ENCODE assay signal across 16 cellular contexts in genomic region chr1:94298861-94299260, GRCh38.
DNase-seq lines count a peak whose midpoint lies in the region; ATAC-seq and TF ChIP-seq lines count a peak whose summit lies in the region.
"Had no signal": no experiment of that assay in that cellular context is flagged by ENCODE, and none has a peak within 500 bp of the region (broad histone marks: within the 10 kb centered on the region; RNA-seq: fewer than 3 reads in every experiment).

No MANE protein-coding gene starts in this region.

- in situ Hi-C loops in brain microvascular endothelial cell (cut with HindIII; ENCODE audit: low pct_ligation_motif_present, low sequenced_read_pairs) = no loop called here

- H2AFZ ChIP-seq in mesenchymal stem cell (ENCODE audit: low read depth, low read length) = no peak overlapping the region

- H2BK5ac ChIP-seq in mesenchymal stem cell (ENCODE audit: low read depth, low read length, poor library complexity, severe bottlenecking) = no peak overlapping the region

- H3K23ac ChIP-seq in mesenchymal stem cell (ENCODE audit: low read length in 2 of 2) = no peak overlapping the region

- no peaks in the 10 kb centered on the region for H3K36me3 Mint-ChIP-seq in Caco-2 (ENCODE audit: insufficient read depth, unreplicated experiment)

- H3K36me3 ChIP-seq in mesenchymal stem cell (ENCODE audit: control insufficient read depth in 1 of 2, insufficient read depth in 2 of 2, low read depth in 1 of 2, low read length in 2 of 2) = no peaks in the 10 kb centered on the region
- H3K36me3 ChIP-seq in Caco-2 (ENCODE audit: control insufficient read depth, insufficient read depth, low read length) = no peaks in the 10 kb centered on the region
- H3K36me3 ChIP-seq in brain microvascular endothelial cell (replicated peaks) = no peaks in the 10 kb centered on the region

- no peak overlapping the region for H2BK15ac ChIP-seq in mesenchymal stem cell (ENCODE audit: low read depth, poor library complexity, severe bottlenecking)

- H3K27me3 ChIP-seq in mesenchymal stem cell (ENCODE audit: control insufficient read depth in 1 of 2, insufficient read depth in 1 of 2, low read length in 2 of 2) = no peaks in the 10 kb centered on the region
- no peaks in the 10 kb centered on the region for H3K27me3 ChIP-seq in Caco-2 (replicated peaks; ENCODE audit: control insufficient read depth, insufficient read depth, low read length)
- H3K27me3 ChIP-seq in brain microvascular endothelial cell (replicated peaks) = no peaks in the 10 kb centered on the region

- no peak for ATAC-seq in GM18520 (IDR thresholded peaks at IDR 0.05; ENCODE audit: unreplicated experiment)
- ATAC-seq: GM12878 had no signal

- peak overlapping the region; percentile 71 for H3K9ac ChIP-seq in mesenchymal stem cell (ENCODE audit: low read length)

- H3K27me3 Mint-ChIP-seq in Caco-2 (ENCODE audit: insufficient read depth, unreplicated experiment) = no peaks in the 10 kb centered on the region
- H3K27me3 Mint-ChIP-seq: activated CD4-positive, alpha-beta T cell treated with anti-CD3 and anti-CD28 coated beads, Interleukin-2, amount 10 ng/mL, durations not matched to agents 7 days and 5 days had no signal

- CTCF ChIA-PET in Caco-2 (lab: Charles Lee) = interaction anchor here (0.7 kb wide), 1 partner anchor 37 kb away, joined by 3 read pairs; no protein-coding TSS in a partner anchor

- H2BK120ac ChIP-seq in mesenchymal stem cell (ENCODE audit: low read depth, low read length) = no peak overlapping the region

- intact Hi-C loops in Caco-2 (cut with micrococcal nuclease; ENCODE audit: unreplicated experiment) = loop anchor here (5.0 kb wide), 1 partner anchor 47 kb away; no protein-coding TSS in a partner anchor

- no peak overlapping the region for H3K4me3 Mint-ChIP-seq in Caco-2 (ENCODE audit: unreplicated experiment)
- H3K4me3 Mint-ChIP-seq: activated CD4-positive, alpha-beta T cell treated with anti-CD3 and anti-CD28 coated beads, Interleukin-2, amount 10 ng/mL, durations not matched to agents 7 days and 5 days had no signal

- H3K4me1 ChIP-seq in mesenchymal stem cell (ENCODE audit: control insufficient read depth, insufficient read depth, low read depth, low read length) (peaks cover 6% of the 10 kb centered on the region), Caco-2 (peaks cover 26% of the 10 kb centered on the region)

- no peak overlapping the region for H3K14ac ChIP-seq in mesenchymal stem cell (ENCODE audit: low read length in 2 of 2)

- no peak overlapping the region for H3K4me2 ChIP-seq in mesenchymal stem cell (ENCODE audit: low read length, poor library complexity, severe bottlenecking)

- POLR2A ChIA-PET in Caco-2 (lab: Charles Lee) = interaction anchor here (0.7 to 2.1 kb wide), 2 partner anchors 17 to 36 kb away, joined by 4 to 7 read pairs; no protein-coding TSS in a partner anchor

- peaks cover 7% of the 10 kb centered on the region for H3K79me1 ChIP-seq in mesenchymal stem cell (replicated peaks; ENCODE audit: low read length, poor library complexity, severe bottlenecking)

- DNase-seq in NOMO-1 treated with DMSO at 0.1 percent for 48 hours (lab: John Stamatoyannopoulos, UW; ENCODE audit: unreplicated experiment) (peak; percentile 47), NOMO-1 treated with dmso at 0.1 percent for 144 hours (lab: John Stamatoyannopoulos, UW; ENCODE audit: unreplicated experiment) (no peak), fibroblast of mammary gland (ENCODE audit: low read depth) (peak; percentile 65), mesenchymal stem cell (peak; percentile 56), Caco-2 (no peak), pons (ENCODE audit: low spot score) (no peak), brain microvascular endothelial cell (no peak)
- DNase-seq: activated CD4-positive, alpha-beta T cell treated with anti-CD3 and anti-CD28 coated beads, Interleukin-2, amount 10 ng/mL, durations not matched to agents 7 days and 5 days; activated effector memory CD4-positive, alpha-beta T cell treated with Interleukin-2 at 50 U/mL for 16 hours; central memory CD4-positive, alpha-beta T cell; DMS 273 treated with DMSO at 0.1 percent for 48 hours; H7; midbrain; NCI-H1417 had no signal

- no peak overlapping the region for H2BK12ac ChIP-seq in mesenchymal stem cell (ENCODE audit: low read length in 2 of 2)

- no peak overlapping the region for H3K18ac ChIP-seq in mesenchymal stem cell (ENCODE audit: low read depth in 1 of 2, low read length in 2 of 2)

- TF ChIP-seq CTCF in fibroblast of mammary gland (conservative IDR thresholded peaks at IDR 0.05; ENCODE audit: control insufficient read depth, insufficient read depth, low read depth, low read length) (no peak), Caco-2 (IDR thresholded peaks at IDR 0.05; ENCODE audit: insufficient read depth in 1 of 2, low read depth in 1 of 2, low read length in 1 of 2, severe bottlenecking in 1 of 2, unreplicated experiment in 1 of 2) (no peak), brain microvascular endothelial cell (IDR thresholded peaks at IDR 0.05; ENCODE audit: low read depth, low read length, missing control alignments) (no peak)

- H4K8ac ChIP-seq in mesenchymal stem cell (ENCODE audit: low read length) = no peak overlapping the region

- WGBS in mesenchymal stem cell = 0% methylated on average over 1 of the region's 2 CpGs

- H3K27ac ChIP-seq in mesenchymal stem cell (ENCODE audit: low read length, poor library complexity, severe bottlenecking) (no peak overlapping the region), brain microvascular endothelial cell (no peak overlapping the region)

- H3K4me3 ChIP-seq in fibroblast of mammary gland (ENCODE audit: control insufficient read depth, low read depth, low read length) (no peak overlapping the region), mesenchymal stem cell (ENCODE audit: insufficient read depth in 1 of 2, low read depth in 1 of 2, low read length in 2 of 2) (no peak overlapping the region), Caco-2 (ENCODE audit: low read depth, low read length) (no peak overlapping the region), brain microvascular endothelial cell (ENCODE audit: low read depth, low read length) (no peak overlapping the region)
- H3K4me3 ChIP-seq: GM12878 had no signal

- H3K9me3 Mint-ChIP-seq in Caco-2 (ENCODE audit: unreplicated experiment) = no peaks in the 10 kb centered on the region
- H3K9me3 Mint-ChIP-seq: activated CD4-positive, alpha-beta T cell treated with anti-CD3 and anti-CD28 coated beads, Interleukin-2, amount 10 ng/mL, durations not matched to agents 7 days and 5 days had no signal

- H3K4me1 Mint-ChIP-seq in Caco-2 (ENCODE audit: low read depth, unreplicated experiment) = peaks cover 11% of the 10 kb centered on the region
- H3K4me1 Mint-ChIP-seq: activated CD4-positive, alpha-beta T cell treated with anti-CD3 and anti-CD28 coated beads, Interleukin-2, amount 10 ng/mL, durations not matched to agents 7 days and 5 days had no signal

- H3K27ac Mint-ChIP-seq in Caco-2 (ENCODE audit: unreplicated experiment) = no peak overlapping the region
- H3K27ac Mint-ChIP-seq: activated CD4-positive, alpha-beta T cell treated with anti-CD3 and anti-CD28 coated beads, Interleukin-2, amount 10 ng/mL, durations not matched to agents 7 days and 5 days had no signal

- no peaks in the 10 kb centered on the region for H3K9me3 ChIP-seq in mesenchymal stem cell (ENCODE audit: control insufficient read depth, low read length)
- no peaks in the 10 kb centered on the region for H3K9me3 ChIP-seq in Caco-2

- no peak overlapping the region for H2AK5ac ChIP-seq in mesenchymal stem cell (ENCODE audit: low read length, severe bottlenecking)

- no peak overlapping the region for H4K91ac ChIP-seq in mesenchymal stem cell (ENCODE audit: low read length)

- no TSS peak for BruUV-seq in Caco-2 (replicated peaks; lab: Mats Ljungman, UMichigan)

- no peak overlapping the region for H3K4ac ChIP-seq in mesenchymal stem cell (ENCODE audit: low read depth in 1 of 2, low read length in 2 of 2)

Comparison
In these comparisons a context has a peak if more than half of its experiments do, and no peak if none do; other contexts are left out.
1. DNase-seq: peak in NOMO-1 treated with DMSO at 0.1 percent for 48 hours (single experiment), fibroblast of mammary gland (single experiment) and mesenchymal stem cell (single experiment); none in NOMO-1 treated with dmso at 0.1 percent for 144 hours (single experiment), Caco-2 (0 of 2), pons (single experiment) and brain microvascular endothelial cell (single experiment).